ENCODE assay signal across 9 cellular contexts in the genomic region with DNA sequence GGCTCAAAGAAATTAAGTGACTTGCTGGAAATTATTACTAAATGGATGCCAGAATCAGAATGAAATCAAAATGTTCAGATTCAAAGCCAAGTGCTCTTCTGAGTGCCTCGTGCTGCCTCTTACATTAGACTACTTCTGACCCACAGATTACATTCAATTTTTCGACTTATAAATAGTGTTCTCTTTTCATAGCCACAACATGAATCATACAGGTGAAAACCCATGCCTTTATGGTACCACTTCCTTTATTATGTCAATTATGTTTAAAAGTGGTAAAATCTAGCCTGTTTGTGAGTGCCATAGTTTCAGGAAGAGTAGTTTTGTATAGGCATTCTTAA.
A peak's percentile ranks its signal among the peaks of the same experiment; 100 is the strongest.
DNase-seq lines count a peak whose midpoint lies in the region; ATAC-seq and TF ChIP-seq lines count a peak whose summit lies in the region.
"Had no signal": no experiment of that assay in that cellular context is flagged by ENCODE, and none has a peak within 500 bp of the region (broad histone marks: within the 10 kb centered on the region; RNA-seq: fewer than 3 reads in every experiment).

No MANE protein-coding gene starts in this region.

- ATAC-seq in HG02678 (IDR thresholded peaks at IDR 0.05; ENCODE audit: unreplicated experiment): peak; percentile 59

- no peaks in the 10 kb centered on the region for H3K27me3 ChIP-seq in KMS-11 (ENCODE audit: insufficient read depth, low read depth)
- no peaks in the 10 kb centered on the region for H3K27me3 ChIP-seq in subcutaneous abdominal adipose tissue (ENCODE audit: control insufficient read depth in 5 of 5, insufficient read depth in 4 of 5, low read length in 5 of 5)

- H3K79me2 ChIP-seq in KMS-11 (ENCODE audit: insufficient read depth, low read depth): no peaks in the 10 kb centered on the region

- no peaks in the 10 kb centered on the region; the same call in 1 of the 2 replicates for H3K36me3 ChIP-seq in KMS-11 (ENCODE audit: insufficient read depth)
- H3K36me3 ChIP-seq in subcutaneous abdominal adipose tissue (ENCODE audit: control insufficient read depth in 5 of 5, insufficient read depth in 5 of 5, low read length in 5 of 5): no peaks in the 10 kb centered on the region

- peak overlapping the region; percentile 97 for H3K4me2 ChIP-seq in KMS-11

- no peaks in the 10 kb centered on the region for H3K9me3 ChIP-seq in subcutaneous abdominal adipose tissue (ENCODE audit: control insufficient read depth in 5 of 5, low read length in 5 of 5)

- H3K9ac ChIP-seq in KMS-11 (peak overlapping the region; percentile 35; the same call in 1 of the 2 replicates), subcutaneous abdominal adipose tissue (ENCODE audit: low read length in 5 of 5) (peak overlapping the region in 2 of 5 donors; percentile 17 to 59)

- DNase-seq in stimulated activated CD4-positive, alpha-beta T cell treated with anti-CD3 and anti-CD28 coated beads, Interleukin-15, amount 100 ng/mL, for 24 hours: peak; percentile 5
- DNase-seq in stimulated activated CD4-positive, alpha-beta T cell treated with anti-CD3 and anti-CD28 coated beads, Interleukin-2, amount 100 ng/mL, for 48 hours: no peak
- DNase-seq in mesenteric fat pad (ENCODE audit: low spot score) (no peak), hepatic stellate cell (ENCODE audit: low spot score) (no peak)
- DNase-seq in activated CD4-positive, alpha-beta T cell treated with anti-CD3 and anti-CD28 coated beads, Interleukin-2, amount 50 U/mL, for 1 hour: no peak
- DNase-seq: NCI-H2171 had no signal

- H3K27ac ChIP-seq in KMS-11 (peak overlapping the region; percentile 55), subcutaneous abdominal adipose tissue (ENCODE audit: low read depth, low read length) (peak overlapping the region; percentile 84)

- peak overlapping the region; percentile 51 for H2AFZ ChIP-seq in KMS-11 (ENCODE audit: low read depth)

- no peaks in the 10 kb centered on the region for H4K20me1 ChIP-seq in KMS-11 (ENCODE audit: insufficient read depth)

- H3K4me3 ChIP-seq in KMS-11 (IDR thresholded peaks at IDR 0.05; ENCODE audit: insufficient read depth, low read depth, low read length) (no peak overlapping the region), subcutaneous abdominal adipose tissue (ENCODE audit: low read depth in 1 of 5, low read length in 5 of 5) (peak overlapping the region in 2 of 5 donors; percentile 56)

- H3K4me1 ChIP-seq in KMS-11 (ENCODE audit: low read depth, poor library complexity, severe bottlenecking) (peaks cover 25% of the 10 kb centered on the region), subcutaneous abdominal adipose tissue (ENCODE audit: control insufficient read depth in 5 of 5, insufficient read depth in 5 of 5, low read length in 5 of 5) (peaks cover 0 to 46% (median 23%) of the 10 kb centered on the region in 5 donors)

- no peak for TF ChIP-seq CTCF in KMS-11 (conservative IDR thresholded peaks at IDR 0.05; ENCODE audit: low read depth, low read length)
